Comparison of ENCODE assay signal across 1 cellular context in the genomic region with DNA sequence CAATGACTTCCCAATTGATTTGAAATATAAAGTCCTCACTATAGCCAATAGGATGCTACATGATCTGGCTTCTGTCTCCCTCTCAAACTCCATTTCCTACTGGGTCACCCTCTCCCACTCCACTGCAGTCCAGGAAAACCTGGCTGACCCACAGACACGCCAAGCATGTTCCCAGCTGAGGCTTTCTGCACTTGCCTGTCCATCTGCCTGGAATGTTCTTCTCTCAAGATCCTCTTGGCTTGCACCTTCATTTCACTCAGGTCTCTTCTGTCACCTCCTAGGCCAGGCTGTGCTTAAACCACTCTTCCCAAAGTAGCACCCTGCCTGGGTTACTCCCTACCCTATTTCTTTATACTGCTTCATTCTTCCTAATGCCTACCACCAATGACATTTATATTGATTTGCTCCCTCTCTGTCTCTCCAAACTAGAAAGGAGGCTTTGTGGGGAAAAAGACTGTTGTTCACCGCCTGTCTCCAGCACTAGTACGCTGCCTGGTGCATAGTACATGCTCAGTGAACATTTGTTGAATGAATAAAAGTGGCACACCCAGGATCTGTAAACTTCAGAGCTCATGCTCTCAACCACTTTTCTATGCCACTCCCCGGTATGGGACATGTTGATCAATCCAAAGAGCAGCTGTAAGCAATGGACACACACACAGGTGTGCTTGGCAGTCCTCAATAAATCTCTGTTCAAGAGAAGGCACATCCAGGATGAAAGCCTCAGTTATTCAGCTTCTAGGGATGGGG.
TF ChIP-seq lines count a peak whose summit lies in the region.

No MANE protein-coding gene starts in this region.

TF ChIP-seq in K562, 482 proteins besides CTCF, POLR2A, EP300 and RAD21 (continued from another document):
- TF ChIP-seq, protein P1, sequence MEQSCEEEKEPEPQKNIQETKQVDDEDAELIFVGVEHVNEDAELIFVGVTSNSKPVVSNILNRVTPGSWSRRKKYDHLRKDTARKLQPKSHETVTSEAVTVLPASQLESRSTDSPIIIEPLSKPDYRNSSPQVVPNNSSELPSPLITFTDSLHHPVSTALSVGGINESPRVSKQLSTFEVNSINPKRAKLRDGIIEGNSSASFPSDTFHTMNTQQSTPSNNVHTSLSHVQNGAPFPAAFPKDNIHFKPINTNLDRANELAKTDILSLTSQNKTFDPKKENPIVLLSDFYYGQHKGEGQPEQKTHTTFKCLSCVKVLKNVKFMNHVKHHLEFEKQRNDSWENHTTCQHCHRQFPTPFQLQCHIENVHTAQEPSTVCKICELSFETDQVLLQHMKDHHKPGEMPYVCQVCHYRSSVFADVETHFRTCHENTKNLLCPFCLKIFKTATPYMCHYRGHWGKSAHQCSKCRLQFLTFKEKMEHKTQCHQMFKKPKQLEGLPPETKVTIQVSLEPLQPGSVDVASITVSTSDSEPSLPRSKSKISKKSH (CRISPR knock-in tag; IDR thresholded peaks at IDR 0.05), result no peak
- TF ChIP-seq TOE1 (IDR thresholded peaks at IDR 0.05; ENCODE audit: borderline replicate concordance) (no peak), TOE1 (CRISPR knock-in tag; IDR thresholded peaks at IDR 0.05; ENCODE audit: borderline replicate concordance, low read depth) (no peak)
TF ChIP-seq in K562: peak in this region for 2.
